ENCODE assay signal across 2 cellular contexts in the genomic region with DNA sequence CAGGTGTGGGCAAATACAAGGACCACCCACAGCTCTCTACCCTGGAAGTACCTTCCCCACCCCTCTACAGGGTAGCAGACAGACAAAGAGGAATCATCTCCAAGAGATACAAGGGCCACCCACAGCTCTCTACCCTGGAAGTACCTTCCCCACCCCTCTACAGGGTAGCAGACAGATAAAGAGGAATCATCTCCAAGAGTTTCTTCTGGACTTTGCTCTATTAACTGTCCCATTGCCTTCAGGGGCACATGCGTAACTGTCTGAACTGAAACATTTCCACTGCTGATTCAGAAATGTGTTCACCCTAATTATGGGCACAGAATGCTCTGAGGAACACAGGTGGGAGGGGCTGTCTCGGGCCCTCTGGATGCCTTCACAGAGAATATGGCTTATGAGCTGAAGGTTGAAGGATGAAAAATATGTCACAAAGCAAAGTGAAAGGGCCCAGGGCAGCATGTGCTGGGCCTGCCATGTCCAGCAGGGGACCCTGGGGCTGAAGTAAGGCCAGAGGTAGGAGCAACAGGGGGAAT.
TF ChIP-seq lines count a peak whose summit lies in the region.

No MANE protein-coding gene starts in this region.

TF ChIP-seq in WTC11, 78 proteins besides CTCF, POLR2A, EP300 and RAD21:
- peak; percentile 60; the same call in 1 of the 2 replicates for TF ChIP-seq ETV6 (CRISPR knock-in tag; IDR thresholded peaks at IDR 0.05)
- TF ChIP-seq, protein P1, sequence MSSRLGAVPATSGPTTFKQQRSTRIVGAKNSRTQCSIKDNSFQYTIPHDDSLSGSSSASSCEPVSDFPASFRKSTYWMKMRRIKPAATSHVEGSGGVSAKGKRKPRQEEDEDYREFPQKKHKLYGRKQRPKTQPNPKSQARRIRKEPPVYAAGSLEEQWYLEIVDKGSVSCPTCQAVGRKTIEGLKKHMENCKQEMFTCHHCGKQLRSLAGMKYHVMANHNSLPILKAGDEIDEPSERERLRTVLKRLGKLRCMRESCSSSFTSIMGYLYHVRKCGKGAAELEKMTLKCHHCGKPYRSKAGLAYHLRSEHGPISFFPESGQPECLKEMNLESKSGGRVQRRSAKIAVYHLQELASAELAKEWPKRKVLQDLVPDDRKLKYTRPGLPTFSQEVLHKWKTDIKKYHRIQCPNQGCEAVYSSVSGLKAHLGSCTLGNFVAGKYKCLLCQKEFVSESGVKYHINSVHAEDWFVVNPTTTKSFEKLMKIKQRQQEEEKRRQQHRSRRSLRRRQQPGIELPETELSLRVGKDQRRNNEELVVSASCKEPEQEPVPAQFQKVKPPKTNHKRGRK (CRISPR knock-in tag; IDR thresholded peaks at IDR 0.05; ENCODE audit: borderline replicate concordance): no peak
- no peak for TF ChIP-seq MYBL2 (CRISPR knock-in tag; IDR thresholded peaks at IDR 0.05)
- no peak for TF ChIP-seq ZBTB21 (CRISPR knock-in tag; IDR thresholded peaks at IDR 0.05; ENCODE audit: borderline replicate concordance)
- TF ChIP-seq, protein P2, sequence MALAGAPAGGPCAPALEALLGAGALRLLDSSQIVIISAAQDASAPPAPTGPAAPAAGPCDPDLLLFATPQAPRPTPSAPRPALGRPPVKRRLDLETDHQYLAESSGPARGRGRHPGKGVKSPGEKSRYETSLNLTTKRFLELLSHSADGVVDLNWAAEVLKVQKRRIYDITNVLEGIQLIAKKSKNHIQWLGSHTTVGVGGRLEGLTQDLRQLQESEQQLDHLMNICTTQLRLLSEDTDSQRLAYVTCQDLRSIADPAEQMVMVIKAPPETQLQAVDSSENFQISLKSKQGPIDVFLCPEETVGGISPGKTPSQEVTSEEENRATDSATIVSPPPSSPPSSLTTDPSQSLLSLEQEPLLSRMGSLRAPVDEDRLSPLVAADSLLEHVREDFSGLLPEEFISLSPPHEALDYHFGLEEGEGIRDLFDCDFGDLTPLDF (CRISPR knock-in tag; IDR thresholded peaks at IDR 0.05): no peak
- no peak for TF ChIP-seq GRHL2 (CRISPR knock-in tag; IDR thresholded peaks at IDR 0.05; ENCODE audit: insufficient replicate concordance, severe bottlenecking)

TF ChIP-seq in HepG2, 621 proteins besides CTCF, POLR2A, EP300 and RAD21:
- TF ChIP-seq, protein P3, sequence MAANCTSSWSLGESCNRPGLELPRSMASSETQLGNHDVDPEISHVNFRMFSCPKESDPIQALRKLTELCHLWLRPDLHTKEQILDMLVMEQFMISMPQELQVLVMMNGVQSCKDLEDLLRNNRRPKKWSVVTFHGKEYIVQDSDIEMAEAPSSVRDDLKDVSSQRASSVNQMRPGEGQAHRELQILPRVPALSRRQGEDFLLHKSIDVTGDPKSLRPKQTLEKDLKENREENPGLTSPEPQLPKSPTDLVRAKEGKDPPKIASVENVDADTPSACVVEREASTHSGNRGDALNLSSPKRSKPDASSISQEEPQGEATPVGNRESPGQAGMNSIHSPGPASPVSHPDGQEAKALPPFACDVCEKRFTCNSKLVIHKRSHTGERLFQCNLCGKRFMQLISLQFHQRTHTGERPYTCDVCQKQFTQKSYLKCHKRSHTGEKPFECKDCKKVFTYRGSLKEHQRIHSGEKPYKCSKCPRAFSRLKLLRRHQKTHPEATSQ (CRISPR knock-in tag; IDR thresholded peaks at IDR 0.05; ENCODE audit: borderline replicate concordance): no peak
- TF ChIP-seq SNAI1 (CRISPR knock-in tag; IDR thresholded peaks at IDR 0.05; ENCODE audit: borderline replicate concordance) (no peak), RARG (CRISPR knock-in tag; IDR thresholded peaks at IDR 0.05; ENCODE audit: low read depth) (0 out of 2 replicates have a peak, but pooled peaks have one; percentile 44), CBFB (CRISPR knock-in tag; IDR thresholded peaks at IDR 0.05) (no peak), ZFX (CRISPR knock-in tag; IDR thresholded peaks at IDR 0.05; ENCODE audit: low read depth) (0 out of 2 replicates have a peak, but pooled peaks have one; percentile 17), ZNF720 (CRISPR knock-in tag; IDR thresholded peaks at IDR 0.05) (no peak), ZBTB8A (CRISPR knock-in tag; IDR thresholded peaks at IDR 0.05; ENCODE audit: borderline replicate concordance, low read depth) (no peak), ZNF558 (CRISPR knock-in tag; IDR thresholded peaks at IDR 0.05; ENCODE audit: borderline replicate concordance) (0 out of 2 replicates have a peak, but pooled peaks have one; percentile 43), RXRA (CRISPR knock-in tag; IDR thresholded peaks at IDR 0.05) (no peak), RXRB (CRISPR knock-in tag; IDR thresholded peaks at IDR 0.05; ENCODE audit: borderline replicate concordance) (no peak), YEATS4 (CRISPR knock-in tag; IDR thresholded peaks at IDR 0.05; ENCODE audit: borderline replicate concordance) (no peak), ZNF224 (CRISPR knock-in tag; IDR thresholded peaks at IDR 0.05) (no peak)
- TF ChIP-seq, protein P4, sequence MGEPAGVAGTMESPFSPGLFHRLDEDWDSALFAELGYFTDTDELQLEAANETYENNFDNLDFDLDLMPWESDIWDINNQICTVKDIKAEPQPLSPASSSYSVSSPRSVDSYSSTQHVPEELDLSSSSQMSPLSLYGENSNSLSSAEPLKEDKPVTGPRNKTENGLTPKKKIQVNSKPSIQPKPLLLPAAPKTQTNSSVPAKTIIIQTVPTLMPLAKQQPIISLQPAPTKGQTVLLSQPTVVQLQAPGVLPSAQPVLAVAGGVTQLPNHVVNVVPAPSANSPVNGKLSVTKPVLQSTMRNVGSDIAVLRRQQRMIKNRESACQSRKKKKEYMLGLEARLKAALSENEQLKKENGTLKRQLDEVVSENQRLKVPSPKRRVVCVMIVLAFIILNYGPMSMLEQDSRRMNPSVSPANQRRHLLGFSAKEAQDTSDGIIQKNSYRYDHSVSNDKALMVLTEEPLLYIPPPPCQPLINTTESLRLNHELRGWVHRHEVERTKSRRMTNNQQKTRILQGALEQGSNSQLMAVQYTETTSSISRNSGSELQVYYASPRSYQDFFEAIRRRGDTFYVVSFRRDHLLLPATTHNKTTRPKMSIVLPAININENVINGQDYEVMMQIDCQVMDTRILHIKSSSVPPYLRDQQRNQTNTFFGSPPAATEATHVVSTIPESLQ (CRISPR knock-in tag; conservative IDR thresholded peaks at IDR 0.05): no peak
- TF ChIP-seq, protein P5, sequence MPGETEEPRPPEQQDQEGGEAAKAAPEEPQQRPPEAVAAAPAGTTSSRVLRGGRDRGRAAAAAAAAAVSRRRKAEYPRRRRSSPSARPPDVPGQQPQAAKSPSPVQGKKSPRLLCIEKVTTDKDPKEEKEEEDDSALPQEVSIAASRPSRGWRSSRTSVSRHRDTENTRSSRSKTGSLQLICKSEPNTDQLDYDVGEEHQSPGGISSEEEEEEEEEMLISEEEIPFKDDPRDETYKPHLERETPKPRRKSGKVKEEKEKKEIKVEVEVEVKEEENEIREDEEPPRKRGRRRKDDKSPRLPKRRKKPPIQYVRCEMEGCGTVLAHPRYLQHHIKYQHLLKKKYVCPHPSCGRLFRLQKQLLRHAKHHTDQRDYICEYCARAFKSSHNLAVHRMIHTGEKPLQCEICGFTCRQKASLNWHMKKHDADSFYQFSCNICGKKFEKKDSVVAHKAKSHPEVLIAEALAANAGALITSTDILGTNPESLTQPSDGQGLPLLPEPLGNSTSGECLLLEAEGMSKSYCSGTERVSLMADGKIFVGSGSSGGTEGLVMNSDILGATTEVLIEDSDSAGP (CRISPR knock-in tag; IDR thresholded peaks at IDR 0.05; ENCODE audit: borderline replicate concordance): no peak
TF ChIP-seq in HepG2: peak in this region for 3.
